23 cellular contexts compared by ENCODE assay signal in the genomic region with DNA sequence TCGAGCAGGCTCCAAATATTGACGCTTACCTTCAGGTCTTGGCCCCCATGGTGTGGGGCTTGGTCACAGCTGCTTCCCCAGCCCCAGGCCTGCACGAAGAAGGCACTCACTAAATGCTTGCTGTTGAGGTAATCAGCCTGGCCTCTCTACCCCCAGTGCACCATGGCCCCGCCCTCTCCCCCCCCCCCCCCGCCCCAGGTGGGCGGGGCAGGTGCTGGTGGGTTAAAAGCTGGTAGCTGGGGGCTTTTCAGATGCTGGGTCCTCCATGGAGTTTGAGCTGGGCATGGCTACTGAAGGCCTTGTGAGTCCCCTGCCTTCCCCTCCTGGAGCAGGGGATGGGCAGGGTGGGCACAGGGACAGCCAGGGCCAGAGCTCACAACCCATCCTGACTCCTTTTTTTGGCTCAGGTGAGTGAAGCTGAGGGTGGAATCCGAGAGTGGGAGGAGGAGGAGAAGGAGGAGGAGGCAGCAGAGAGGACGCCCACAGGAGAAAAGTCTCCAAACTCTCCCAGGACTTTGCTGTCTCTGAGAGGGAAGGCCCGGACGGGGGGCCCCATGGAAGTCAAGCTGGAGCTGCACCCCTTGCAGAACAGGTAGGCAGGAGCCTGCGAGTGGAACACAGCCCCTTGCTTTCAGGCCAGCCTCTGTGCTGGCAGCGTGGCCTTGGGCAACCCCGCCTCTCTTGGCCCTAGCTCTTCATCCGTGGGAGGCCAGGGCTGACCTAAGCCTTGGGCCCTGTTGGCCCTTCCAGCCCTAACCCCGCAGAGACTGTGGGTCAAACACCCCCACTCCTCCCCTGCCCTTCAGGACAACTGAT. TPM values are rescaled to one million over a fixed set of nuclear protein-coding genes. Genes with fewer than 3 reads are reported as not detected.
"Had no signal": no experiment of that assay in that cellular context is flagged by ENCODE, and none has a peak within 500 bp of the region (broad histone marks: within the 10 kb centered on the region; RNA-seq: fewer than 3 reads in every experiment).

No MANE protein-coding gene starts in this region.

- DNase-seq: activated CD4-positive, CD25-positive, alpha-beta regulatory T cell treated with anti-CD3 and anti-CD28 coated beads, Interleukin-2, amount 50 U/mL, for 72 hours; activated naive CD4-positive, alpha-beta T cell treated with anti-CD3 and anti-CD28 coated beads, Interleukin-2, amount 10 ng/mL, durations not matched to agents 7 days and 5 days; head of caudate nucleus; left colon; midbrain; psoas muscle; stimulated activated naive CD8-positive, alpha-beta T cell treated with anti-CD3 and anti-CD28 coated beads, Interleukin-15, amount 100 ng/mL, for 72 hours; T-helper 1 cell; T1000; upper lobe of right lung had no signal

- H3K36me3 ChIP-seq: upper lobe of right lung had no signal

- H3K4me3 Mint-ChIP-seq: activated naive CD4-positive, alpha-beta T cell treated with anti-CD3 and anti-CD28 coated beads, Interleukin-2, amount 10 ng/mL, durations not matched to agents 7 days and 5 days; activated T-helper 17 cell treated with anti-CD3 and anti-CD28 coated beads, Interleukin-2, amount 50 U/mL, for 72 hours; stimulated activated naive CD8-positive, alpha-beta T cell treated with anti-CD3 and anti-CD28 coated beads, Interleukin-15, amount 100 ng/mL, for 72 hours had no signal

- H3K36me3 Mint-ChIP-seq: activated naive CD4-positive, alpha-beta T cell treated with anti-CD3 and anti-CD28 coated beads, Interleukin-2, amount 10 ng/mL, durations not matched to agents 7 days and 5 days had no signal

- ATAC-seq: activated T-helper 17 cell treated with anti-CD3 and anti-CD28 coated beads, Interleukin-2, amount 50 U/mL, for 72 hours; left colon; psoas muscle; sciatic nerve; stimulated activated naive CD8-positive, alpha-beta T cell treated with anti-CD3 and anti-CD28 coated beads, Interleukin-15, amount 100 ng/mL, for 72 hours; upper lobe of right lung had no signal

- H3K27ac Mint-ChIP-seq: activated naive CD4-positive, alpha-beta T cell treated with anti-CD3 and anti-CD28 coated beads, Interleukin-2, amount 10 ng/mL, durations not matched to agents 7 days and 5 days; activated T-helper 17 cell treated with anti-CD3 and anti-CD28 coated beads, Interleukin-2, amount 50 U/mL, for 72 hours; stimulated activated naive CD8-positive, alpha-beta T cell treated with anti-CD3 and anti-CD28 coated beads, Interleukin-15, amount 100 ng/mL, for 72 hours had no signal

- H3K27me3 ChIP-seq: upper lobe of right lung had no signal

- H3K9me3 Mint-ChIP-seq: activated naive CD4-positive, alpha-beta T cell treated with anti-CD3 and anti-CD28 coated beads, Interleukin-2, amount 10 ng/mL, durations not matched to agents 7 days and 5 days; activated T-helper 17 cell treated with anti-CD3 and anti-CD28 coated beads, Interleukin-2, amount 50 U/mL, for 72 hours; stimulated activated naive CD8-positive, alpha-beta T cell treated with anti-CD3 and anti-CD28 coated beads, Interleukin-15, amount 100 ng/mL, for 72 hours had no signal

- H3K9me3 ChIP-seq: psoas muscle, upper lobe of right lung had no signal

- H3K27ac ChIP-seq: psoas muscle, upper lobe of right lung had no signal

- FAIRE-seq: astrocyte, bronchial epithelial cell, frontal cortex had no signal

- H3K27me3 Mint-ChIP-seq: activated T-helper 17 cell treated with anti-CD3 and anti-CD28 coated beads, Interleukin-2, amount 50 U/mL, for 72 hours had no signal

- H3K4me3 ChIP-seq: lung, psoas muscle, upper lobe of right lung had no signal

RNA-seq across cellular contexts. Expression of a gene that starts 12.4 kb away (rescaled TPM):
- total RNA-seq: activated CD8-positive, alpha-beta memory T cell treated with anti-CD3 and anti-CD28 coated beads for 36 hours; activated T-helper 17 cell treated with anti-CD3 and anti-CD28 coated beads, Interleukin-2, amount 50 U/mL, for 72 hours; astrocyte; bronchial epithelial cell; chondrocyte; dermis microvascular lymphatic vessel endothelial cell; epithelial cell of proximal tubule; left colon; lung; myocyte; osteoblast; psoas muscle; sciatic nerve; temporal lobe; upper lobe of right lung had no signal
- polyA plus RNA-seq: lung had no signal

RNA-seq across cellular contexts. Expression of a gene that starts 12.5 kb away (rescaled TPM):
- total RNA-seq: activated CD8-positive, alpha-beta memory T cell treated with anti-CD3 and anti-CD28 coated beads for 36 hours; activated T-helper 17 cell treated with anti-CD3 and anti-CD28 coated beads, Interleukin-2, amount 50 U/mL, for 72 hours; bronchial epithelial cell; left colon; lung; osteoblast; sciatic nerve; upper lobe of right lung had no signal
